ENCODE assay signal across 2 cellular contexts in the genomic region with DNA sequence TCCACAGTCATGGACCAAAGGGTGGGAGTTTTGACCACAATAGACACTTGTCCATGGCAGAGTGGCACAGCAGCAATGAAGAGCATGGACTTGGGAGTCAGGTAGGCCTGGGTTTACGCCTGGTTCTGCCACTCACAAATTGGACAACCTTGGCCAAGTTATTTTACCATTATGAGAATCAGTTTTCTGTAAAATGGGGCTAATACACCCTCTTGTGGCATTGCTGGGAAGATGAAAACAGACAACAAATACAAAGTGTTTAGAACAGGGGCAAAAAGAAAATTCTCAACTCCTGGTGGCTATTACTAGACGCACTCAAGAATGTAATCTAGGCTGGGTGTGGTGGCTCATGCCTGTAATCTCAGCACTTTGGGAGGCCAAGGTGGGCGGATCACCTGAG.
TF ChIP-seq lines count a peak whose summit lies in the region.

No MANE protein-coding gene starts in this region.

TF ChIP-seq in HEK293, 187 proteins besides CTCF, POLR2A, EP300 and RAD21:
- TF ChIP-seq ZNF555 (tag by site-specific recombination; conservative IDR thresholded peaks at IDR 0.05) (no peak), FEZF1 (tag by site-specific recombination; IDR thresholded peaks at IDR 0.05) (no peak), ZNF660 (tag by site-specific recombination; IDR thresholded peaks at IDR 0.05) (peak; percentile 63; the same call in 1 of the 2 replicates), ZNF544 (tag by site-specific recombination; IDR thresholded peaks at IDR 0.05) (no peak)
TF ChIP-seq in HEK293: peak in this region for 1.

TF ChIP-seq in GM12878, 131 proteins besides CTCF, POLR2A, EP300 and RAD21:
- TF ChIP-seq, protein P1, sequence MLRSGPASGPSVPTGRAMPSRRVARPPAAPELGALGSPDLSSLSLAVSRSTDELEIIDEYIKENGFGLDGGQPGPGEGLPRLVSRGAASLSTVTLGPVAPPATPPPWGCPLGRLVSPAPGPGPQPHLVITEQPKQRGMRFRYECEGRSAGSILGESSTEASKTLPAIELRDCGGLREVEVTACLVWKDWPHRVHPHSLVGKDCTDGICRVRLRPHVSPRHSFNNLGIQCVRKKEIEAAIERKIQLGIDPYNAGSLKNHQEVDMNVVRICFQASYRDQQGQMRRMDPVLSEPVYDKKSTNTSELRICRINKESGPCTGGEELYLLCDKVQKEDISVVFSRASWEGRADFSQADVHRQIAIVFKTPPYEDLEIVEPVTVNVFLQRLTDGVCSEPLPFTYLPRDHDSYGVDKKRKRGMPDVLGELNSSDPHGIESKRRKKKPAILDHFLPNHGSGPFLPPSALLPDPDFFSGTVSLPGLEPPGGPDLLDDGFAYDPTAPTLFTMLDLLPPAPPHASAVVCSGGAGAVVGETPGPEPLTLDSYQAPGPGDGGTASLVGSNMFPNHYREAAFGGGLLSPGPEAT (IDR thresholded peaks at IDR 0.05; ENCODE audit: low read depth) = no peak
- no peak for TF ChIP-seq ZSCAN29 (IDR thresholded peaks at IDR 0.05)
- TF ChIP-seq TAF1 (IDR thresholded peaks at IDR 0.05; ENCODE audit: borderline replicate concordance, low read depth, low read length) = no peak
- TF ChIP-seq MLLT1 (IDR thresholded peaks at IDR 0.05) = no peak
- peak; percentile 14; the same call in 1 of the 2 replicates for TF ChIP-seq SMC3 (IDR thresholded peaks at IDR 0.05; ENCODE audit: borderline replicate concordance, low read length)
